In genomic region chr19:58468216-58468839, GRCh38 we compare ENCODE assay signal across 8 cellular contexts. TPM values are rescaled to one million over a fixed set of nuclear protein-coding genes. Genes with fewer than 3 reads are reported as not detected.
A peak's percentile ranks its signal among the peaks of the same experiment; 100 is the strongest.
DNase-seq lines count a peak whose midpoint lies in the region; ATAC-seq and TF ChIP-seq lines count a peak whose summit lies in the region.

No MANE protein-coding gene starts in this region.

- H4K20me1 ChIP-seq in GM23248 (ENCODE audit: insufficient read depth) = no peaks in the 10 kb centered on the region

- in situ Hi-C loops in GM23248 (cut with MboI) = no loop called here

- no peak overlapping the region for H3K27ac Mint-ChIP-seq in activated CD4-positive, alpha-beta memory T cell treated with anti-CD3 and anti-CD28 coated beads for 36 hours

- H3K9ac ChIP-seq in GM23248 = peak overlapping the region; percentile 53

- no peaks in the 10 kb centered on the region for H3F3A ChIP-seq in GM23248 (ENCODE audit: insufficient read depth)

- no peaks in the 10 kb centered on the region for H3K9me3 Mint-ChIP-seq in activated CD4-positive, alpha-beta memory T cell treated with anti-CD3 and anti-CD28 coated beads for 36 hours

- H3K9me2 ChIP-seq in GM23248 (ENCODE audit: insufficient read depth) = no peaks in the 10 kb centered on the region

- TF ChIP-seq CTCF in AG10803 (conservative IDR thresholded peaks at IDR 0.05; ENCODE audit: low read length) (no peak), upper lobe of right lung (IDR thresholded peaks at IDR 0.05) (no peak)

- CTCF ChIA-PET in activated CD4-positive, alpha-beta memory T cell treated with anti-CD3 and anti-CD28 coated beads for 36 hours (lab: Charles Lee) = interaction anchor here (1.2 kb wide), 1 partner anchor 16 kb away, joined by 3 read pairs; the partner anchor contains the start of gene ZNF324B

- peak overlapping the region; percentile 20 for H3K4me3 ChIP-seq in AG10803 (ENCODE audit: low read length)
- peak overlapping the region; percentile 81 for H3K4me3 ChIP-seq in GM23248
- H3K4me3 ChIP-seq in upper lobe of right lung = no peak overlapping the region

- intact Hi-C loops in activated CD4-positive, alpha-beta memory T cell treated with anti-CD3 and anti-CD28 coated beads for 36 hours (cut with micrococcal nuclease) = no loop called here
- intact Hi-C loops in upper lobe of right lung (cut with DNase I) = no loop called here

- H3K36me3 Mint-ChIP-seq in activated CD4-positive, alpha-beta memory T cell treated with anti-CD3 and anti-CD28 coated beads for 36 hours = peaks cover 10% of the 10 kb centered on the region

- H3K27me3 ChIP-seq in GM23248 (replicated peaks; ENCODE audit: insufficient read depth) = no peaks in the 10 kb centered on the region
- no peaks in the 10 kb centered on the region for H3K27me3 ChIP-seq in upper lobe of right lung

- no peaks in the 10 kb centered on the region for H3K27me3 Mint-ChIP-seq in activated CD4-positive, alpha-beta memory T cell treated with anti-CD3 and anti-CD28 coated beads for 36 hours

- no peaks in the 10 kb centered on the region for H3K9me3 ChIP-seq in GM23248 (ENCODE audit: low read depth)
- H3K9me3 ChIP-seq in upper lobe of right lung = no peaks in the 10 kb centered on the region

- WGBS in GM23248 (ENCODE audit: low coverage in 1 of 2, low lambda C conversion rate in 2 of 2, missing lambda C conversion rate in 2 of 2), 2 experiments = 37 to 41% methylated on average over 5 of the region's 5 CpGs

- H2AFZ ChIP-seq in GM23248 = no peak overlapping the region

- no peak overlapping the region for H3K27ac ChIP-seq in GM23248
- H3K27ac ChIP-seq in upper lobe of right lung = no peak overlapping the region

- H3K36me3 ChIP-seq in GM23248 (ENCODE audit: low read depth) (no peaks in the 10 kb centered on the region; the same call in 1 of the 2 replicates), upper lobe of right lung (peaks cover 28% of the 10 kb centered on the region)

- peaks cover 27% of the 10 kb centered on the region for H3K79me2 ChIP-seq in GM23248 (ENCODE audit: insufficient read depth)

- peak overlapping the region; percentile 83 for H3K4me3 Mint-ChIP-seq in activated CD4-positive, alpha-beta memory T cell treated with anti-CD3 and anti-CD28 coated beads for 36 hours

- no peak for DNase-seq in AG10803 (ENCODE audit: low read depth)
- DNase-seq in GM23248 = peak; percentile 27
- DNase-seq in activated CD4-positive, alpha-beta memory T cell treated with anti-CD3 and anti-CD28 coated beads for 36 hours = no peak
- peak; percentile 32 for DNase-seq in left kidney (ENCODE audit: low read depth, low spot score)
- no peak for DNase-seq in NCI-H2171 treated with DMSO at 0.1 percent for 48 hours (lab: John Stamatoyannopoulos, UW)
- no peak for DNase-seq in upper lobe of right lung
- DNase-seq in HPDE6-E6E7 (ENCODE audit: extremely low spot score) = no peak
- DNase-seq in cortex of kidney (lab: John Stamatoyannopoulos, UW) = no peak

- ATAC-seq in upper lobe of right lung = no peak

- H3K4me1 ChIP-seq in GM23248 (ENCODE audit: insufficient read depth) (peaks cover 5% of the 10 kb centered on the region; the same call in 1 of the 2 replicates), upper lobe of right lung (peaks cover 12% of the 10 kb centered on the region)

- H3K4me1 Mint-ChIP-seq in activated CD4-positive, alpha-beta memory T cell treated with anti-CD3 and anti-CD28 coated beads for 36 hours (ENCODE audit: low read depth) = peaks cover 17% of the 10 kb centered on the region

- POLR2A ChIA-PET in activated CD4-positive, alpha-beta memory T cell treated with anti-CD3 and anti-CD28 coated beads for 36 hours (lab: Charles Lee) = interaction anchor here (0.6 kb wide), 1 partner anchor 21 kb away, joined by 3 read pairs; no protein-coding TSS in a partner anchor

- H3K4me2 ChIP-seq in GM23248 (ENCODE audit: unreplicated experiment) = peak overlapping the region; percentile 57

RNA-seq across cellular contexts. Expression of gene ZNF324, which starts 1.4 kb away (rescaled TPM):
- 16.3 and 19.1 TPM in 2 replicates for total RNA-seq in GM23248 (2014; rRNA removed; shearing (Covaris generic))
- polyA plus RNA-seq in GM23248 (2016; fragmentation: Nextera tagmentation; extraction: Ambion mirVana) = 5.5 and 6.3 TPM in 2 replicates
- total RNA-seq in activated CD4-positive, alpha-beta memory T cell treated with anti-CD3 and anti-CD28 coated beads for 36 hours = 1 to 10 TPM; 7.0 to 8.3 TPM
- 11.7 TPM for total RNA-seq in upper lobe of right lung

RNA-seq across cellular contexts. Expression of gene ZNF446, which starts 7.8 kb away (rescaled TPM):
- 17.8 and 18.0 TPM in 2 replicates for total RNA-seq in GM23248 (2014; rRNA removed; shearing (Covaris generic))
- 5.8 and 6.4 TPM in 2 replicates for polyA plus RNA-seq in GM23248 (2016; fragmentation: Nextera tagmentation; extraction: Ambion mirVana)
- total RNA-seq in activated CD4-positive, alpha-beta memory T cell treated with anti-CD3 and anti-CD28 coated beads for 36 hours = 1 to 10 TPM; 6.4 to 7.5 TPM
- total RNA-seq in upper lobe of right lung = 8.8 TPM

RNA-seq across cellular contexts. Expression of gene ZNF324B, which starts 16.9 kb away (rescaled TPM):
- total RNA-seq in GM23248 (2014; rRNA removed; shearing (Covaris generic)) = 10.5 TPM in 2 replicates
- polyA plus RNA-seq in GM23248 (2016; fragmentation: Nextera tagmentation; extraction: Ambion mirVana) = 2.1 and 3.0 TPM in 2 replicates
- 1 to 10 TPM; 7.7 to 7.8 TPM for total RNA-seq in activated CD4-positive, alpha-beta memory T cell treated with anti-CD3 and anti-CD28 coated beads for 36 hours
- 6.9 TPM for total RNA-seq in upper lobe of right lung

RNA-seq across cellular contexts. Expression of gene ZNF132, which starts 28.4 kb away (rescaled TPM):
- total RNA-seq in GM23248 (2014; rRNA removed; shearing (Covaris generic)) = 6.1 and 6.7 TPM in 2 replicates
- 4.5 and 5.8 TPM in 2 replicates for polyA plus RNA-seq in GM23248 (2016; fragmentation: Nextera tagmentation; extraction: Ambion mirVana)
- 1 to 10 TPM; 3.1 to 3.6 TPM for total RNA-seq in activated CD4-positive, alpha-beta memory T cell treated with anti-CD3 and anti-CD28 coated beads for 36 hours
- total RNA-seq in upper lobe of right lung = 5.1 TPM

RNA-seq across cellular contexts. Expression of gene SLC27A5, which starts 43.5 kb away (rescaled TPM):
- 0.63 and 3.6 TPM in 2 replicates for total RNA-seq in GM23248 (2014; rRNA removed; shearing (Covaris generic))
- 5.1 and 6.3 TPM in 2 replicates for polyA plus RNA-seq in GM23248 (2016; fragmentation: Nextera tagmentation; extraction: Ambion mirVana)
- 10 to 100 TPM; 16.7 to 17.0 TPM for total RNA-seq in activated CD4-positive, alpha-beta memory T cell treated with anti-CD3 and anti-CD28 coated beads for 36 hours
- total RNA-seq in upper lobe of right lung = 4.7 TPM

Comparison
In these comparisons a context has a peak if more than half of its experiments do, and no peak if none do; other contexts are left out.
1. DNase-seq: peak in GM23248 (single experiment) and left kidney (single experiment); none in AG10803 (single experiment), activated CD4-positive, alpha-beta memory T cell treated with anti-CD3 and anti-CD28 coated beads for 36 hours (single experiment), NCI-H2171 treated with DMSO at 0.1 percent for 48 hours (single experiment), upper lobe of right lung (single experiment), HPDE6-E6E7 (single experiment) and cortex of kidney (single experiment).